20 cellular contexts compared by ENCODE assay signal in the genomic region with DNA sequence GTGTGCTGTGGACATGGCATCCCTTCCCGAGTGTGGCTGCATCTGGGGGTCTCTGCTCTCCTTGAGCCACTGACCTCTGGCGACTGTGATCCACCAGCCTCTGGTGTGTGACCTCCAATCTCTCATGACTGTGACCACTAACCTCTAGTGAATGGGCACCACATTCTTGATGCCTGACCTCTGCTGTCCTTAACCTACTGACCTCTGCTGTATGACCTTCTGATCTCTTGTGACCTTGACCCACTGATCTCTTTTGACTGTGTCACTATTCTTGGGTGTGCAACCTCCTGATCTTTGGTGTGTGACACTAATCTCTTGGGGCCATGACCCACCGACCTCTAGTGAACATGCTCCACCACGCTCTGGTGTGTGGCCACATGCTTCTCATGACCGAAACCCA. TPM values are rescaled to one million over a fixed set of nuclear protein-coding genes. Genes with fewer than 3 reads are reported as not detected.
A peak's percentile ranks its signal among the peaks of the same experiment; 100 is the strongest.
DNase-seq lines count a peak whose midpoint lies in the region; ATAC-seq, FAIRE-seq and TF ChIP-seq lines count a peak whose summit lies in the region.
"Had no signal": no experiment of that assay in that cellular context is flagged by ENCODE, and none has a peak within 500 bp of the region (broad histone marks: within the 10 kb centered on the region; RNA-seq: fewer than 3 reads in every experiment).

No MANE protein-coding gene starts in this region.

- no peak overlapping the region for H3K18ac ChIP-seq in H9 (ENCODE audit: insufficient read length, low read depth, low read length)
- no peak overlapping the region for H3K18ac ChIP-seq in neuronal stem cell (ENCODE audit: low read length)

- POLR2A ChIA-PET in RWPE1 (lab: Yijun Ruan, JAX; ENCODE audit: low non-redundant PET): no interaction called here

- no peaks in the 10 kb centered on the region for H3K9me3 Mint-ChIP-seq in H9
- H3K9me3 Mint-ChIP-seq: CD4-positive, alpha-beta T cell had no signal

- H3K36me3 ChIP-seq in bronchial epithelial cell (ENCODE audit: control insufficient read depth, insufficient read depth, low read length) (peaks cover 63% of the 10 kb centered on the region), neuronal stem cell (replicated peaks in 1 of 2; ENCODE audit: control insufficient read depth in 2 of 2, insufficient read depth in 2 of 2, low read length in 2 of 2) (peaks cover 65 to 89% of the 10 kb centered on the region in 2 donors), adrenal gland (replicated peaks in 1 of 2) (peaks cover 0 to 11% of the 10 kb centered on the region in 2 donors)

- H2BK20ac ChIP-seq in H9 (ENCODE audit: low read depth, low read length, poor library complexity, severe bottlenecking): no peak overlapping the region

- H3T11ph ChIP-seq in H9 (ENCODE audit: low read length): no peak overlapping the region

- H3K36me3 Mint-ChIP-seq in H9 (ENCODE audit: insufficient read depth in 1 of 3, low read depth in 3 of 3): peaks cover 23 to 75% (median 74%) of the 10 kb centered on the region in 3 experiments; a peak in 6 of 7 replicates

- H3K27ac Mint-ChIP-seq in H9: peak overlapping the region in 2 of 3 experiments; percentile 3 to 8; a peak in 2 of 7 replicates
- H3K27ac Mint-ChIP-seq: CD4-positive, alpha-beta T cell had no signal

- H3K4me3 ChIP-seq in bronchial epithelial cell (ENCODE audit: low read depth, low read length) (no peak overlapping the region), neuronal stem cell (ENCODE audit: low read length in 2 of 2) (no peak overlapping the region), adrenal gland (no peak overlapping the region)
- H3K4me3 ChIP-seq: HAP-1 had no signal

- no peak overlapping the region for H4K5ac ChIP-seq in H9 (ENCODE audit: insufficient read length, low read depth, low read length)

- no peak overlapping the region for H2BK12ac ChIP-seq in H9 (ENCODE audit: insufficient read length, low read depth, low read length)
- no peak overlapping the region for H2BK12ac ChIP-seq in neuronal stem cell (ENCODE audit: low read length)

- no peak for ATAC-seq in GM21360 (IDR thresholded peaks at IDR 0.05; ENCODE audit: unreplicated experiment)

- no peak overlapping the region for H4K91ac ChIP-seq in H9 (ENCODE audit: insufficient read length, low read depth, low read length)
- H4K91ac ChIP-seq in neuronal stem cell (ENCODE audit: low read depth, low read length, poor library complexity): no peak overlapping the region

- H4K8ac ChIP-seq in H9 (replicated peaks; ENCODE audit: insufficient read length, low read depth, low read length): no peak overlapping the region
- H4K8ac ChIP-seq in neuronal stem cell (ENCODE audit: low read depth, low read length): no peak overlapping the region

- H2BK15ac ChIP-seq in H9 (ENCODE audit: low read depth, low read length): no peak overlapping the region
- no peak overlapping the region for H2BK15ac ChIP-seq in neuronal stem cell (ENCODE audit: low read length)

- H3K9me3 ChIP-seq in H9 (ENCODE audit: control insufficient read depth, low read depth, low read length) (no peaks in the 10 kb centered on the region), neuronal stem cell (replicated peaks in 1 of 2; ENCODE audit: control insufficient read depth in 2 of 2, insufficient read depth in 1 of 2, low read depth in 1 of 2, low read length in 2 of 2) (peaks cover 0 to 4% of the 10 kb centered on the region in 2 donors), adrenal gland (replicated peaks in 1 of 3) (no peaks in the 10 kb centered on the region)
- H3K9me3 ChIP-seq: HAP-1 had no signal

- no peak for TF ChIP-seq CTCF in H9 (conservative IDR thresholded peaks at IDR 0.05)
- TF ChIP-seq CTCF in RWPE1 (conservative IDR thresholded peaks at IDR 0.05; ENCODE audit: low read depth): no peak
- no peak for TF ChIP-seq CTCF in bronchial epithelial cell (IDR thresholded peaks at IDR 0.05; ENCODE audit: insufficient read depth, low read length, severe bottlenecking)
- TF ChIP-seq CTCF in adrenal gland (IDR thresholded peaks at IDR 0.05): no peak

- H3K27ac ChIP-seq in H9 (ENCODE audit: insufficient read length, low read depth, low read length): no peak overlapping the region
- peak overlapping the region; percentile 34 for H3K27ac ChIP-seq in RWPE1
- no peak overlapping the region for H3K27ac ChIP-seq in neuronal stem cell (replicated peaks; ENCODE audit: low read length)
- no peak overlapping the region for H3K27ac ChIP-seq in adrenal gland
- H3K27ac ChIP-seq: C4-2B, HL-60 had no signal

- H3K56ac ChIP-seq in H9 (ENCODE audit: insufficient read length, low read depth, low read length): no peak overlapping the region

- H3K23ac ChIP-seq in H9 (ENCODE audit: insufficient read length, low read depth, low read length) (no peak overlapping the region), neuronal stem cell (ENCODE audit: low read depth, low read length, poor library complexity) (peak overlapping the region; percentile 11)

- H3K4me1 ChIP-seq in H9 (ENCODE audit: insufficient read depth, low read length): no peaks in the 10 kb centered on the region
- peaks cover 0 to 4% of the 10 kb centered on the region in 2 donors for H3K4me1 ChIP-seq in neuronal stem cell (ENCODE audit: control insufficient read depth in 2 of 2, insufficient read depth in 1 of 2, low read depth in 1 of 2, low read length in 2 of 2)
- peaks cover 6 to 8% of the 10 kb centered on the region in 2 donors for H3K4me1 ChIP-seq in adrenal gland (replicated peaks in 1 of 2)
- H3K4me1 ChIP-seq: HAP-1 had no signal

- H2AFZ ChIP-seq in H9 (ENCODE audit: low read length): no peak overlapping the region
- no peak overlapping the region for H2AFZ ChIP-seq in neuronal stem cell (ENCODE audit: low read length)

- no peaks in the 10 kb centered on the region for H3K4me1 Mint-ChIP-seq in H9

- no peak overlapping the region for H3K4me3 Mint-ChIP-seq in H9
- H3K4me3 Mint-ChIP-seq: CD4-positive, alpha-beta T cell had no signal

- H3K79me2 ChIP-seq in H9 (ENCODE audit: insufficient read depth, low read length): no peaks in the 10 kb centered on the region

- FAIRE-seq in bronchial epithelial cell (lab: Jason Lieb, UNC): peak; percentile 70
- FAIRE-seq: A204.1, GM12892, GM18507 had no signal

- H3K9ac ChIP-seq in H9 (ENCODE audit: extremely low read depth, insufficient read length, low read length): no peak overlapping the region
- no peak overlapping the region for H3K9ac ChIP-seq in neuronal stem cell (ENCODE audit: low read depth, low read length, poor library complexity)

- no peak overlapping the region for H3K4ac ChIP-seq in H9 (ENCODE audit: low read depth, low read length)
- no peak overlapping the region for H3K4ac ChIP-seq in neuronal stem cell (ENCODE audit: low read length)

- WGBS in H9 (ENCODE audit: extremely low coverage, insufficient read length, low lambda C conversion rate): no CpG with 5 or more reads among the region's 5 CpGs
- no CpG with 5 or more reads among the region's 5 CpGs for WGBS in neuronal stem cell (ENCODE audit: extremely low coverage in 2 of 2, insufficient read length in 2 of 2, insufficient replicate concordance in 1 of 2), 2 donors
- WGBS in adrenal gland, 4 donors: 89 to 97% (median 93%) methylated on average over 3 to 5 of the region's 5 CpGs

- no peak overlapping the region for H3K4me2 ChIP-seq in H9 (ENCODE audit: insufficient read depth, insufficient read length, low read length)
- H3K4me2 ChIP-seq in neuronal stem cell (ENCODE audit: insufficient read depth, low read length, poor library complexity, severe bottlenecking): no peak overlapping the region

- H3K27me3 ChIP-seq in H9 (ENCODE audit: insufficient read depth, low read length) (no peaks in the 10 kb centered on the region), bronchial epithelial cell (ENCODE audit: control insufficient read depth, insufficient read depth, low read length) (no peaks in the 10 kb centered on the region), neuronal stem cell (ENCODE audit: control insufficient read depth in 3 of 3, insufficient read depth in 3 of 3, low read depth in 1 of 3, low read length in 3 of 3) (no peaks in the 10 kb centered on the region), adrenal gland (no peaks in the 10 kb centered on the region)

- no peaks in the 10 kb centered on the region for H3K23me2 ChIP-seq in H9 (ENCODE audit: insufficient read length, low read depth, low read length, poor library complexity, severe bottlenecking)

- no peak overlapping the region for H2BK120ac ChIP-seq in H9 (ENCODE audit: low read depth, low read length, poor library complexity, severe bottlenecking)
- no peak overlapping the region for H2BK120ac ChIP-seq in neuronal stem cell (ENCODE audit: low read depth, low read length)

- no peak for DNase-seq in H9
- no peak for DNase-seq in RWPE1 (ENCODE audit: low spot score)
- DNase-seq in bronchial epithelial cell (ENCODE audit: low read depth): no peak
- DNase-seq in neuronal stem cell (ENCODE audit: low spot score): no peak
- DNase-seq in adrenal gland: no peak
- DNase-seq in occipital lobe (lab: John Stamatoyannopoulos, UW): no peak
- DNase-seq in HuH-7.5 (ENCODE audit: low spot score): no peak
- DNase-seq: AML-193; CD4-positive, alpha-beta T cell; DMS153; DMS79; GDM1; GOT3 had no signal

- H3K14ac ChIP-seq in H9 (ENCODE audit: insufficient read depth, low read length) (no peak overlapping the region), neuronal stem cell (ENCODE audit: low read length) (no peak overlapping the region)

- intact Hi-C loops in adrenal gland (cut with DNase I): no loop called here

- H3K79me1 ChIP-seq in H9 (ENCODE audit: insufficient read depth, low read depth, low read length, poor library complexity, severe bottlenecking): no peaks in the 10 kb centered on the region
- peaks cover 6% of the 10 kb centered on the region for H3K79me1 ChIP-seq in neuronal stem cell (ENCODE audit: low read depth, low read length)

- H2AK5ac ChIP-seq in H9 (ENCODE audit: insufficient read length, low read length) (no peak overlapping the region), neuronal stem cell (ENCODE audit: low read depth, low read length) (no peak overlapping the region)

- no peak overlapping the region for H2BK5ac ChIP-seq in H9 (ENCODE audit: insufficient read length, low read length)
- no peak overlapping the region for H2BK5ac ChIP-seq in neuronal stem cell (ENCODE audit: low read length)

- CTCF ChIA-PET in RWPE1 (lab: Yijun Ruan, JAX): no interaction called here

- TF ChIP-seq POLR2A in adrenal gland (IDR thresholded peaks at IDR 0.05): no peak

- H3K27me3 Mint-ChIP-seq in H9 (ENCODE audit: low read depth): no peaks in the 10 kb centered on the region
- H3K27me3 Mint-ChIP-seq: CD4-positive, alpha-beta T cell had no signal

- peaks cover 2% of the 10 kb centered on the region for H4K20me1 ChIP-seq in H9 (ENCODE audit: control insufficient read depth, insufficient read depth, insufficient read length)

RNA-seq across cellular contexts. Expression of gene KDM4A, which starts 45.8 kb away (rescaled TPM):
- 77.9 and 81.7 TPM in 2 replicates for total RNA-seq in H9 (2021)
- 34.5 and 37.4 TPM in 2 replicates for total RNA-seq in bronchial epithelial cell
- polyA plus RNA-seq in neuronal stem cell (2013, experiment 1 of 2): 24.5 TPM
- polyA plus RNA-seq in neuronal stem cell (2013, experiment 2 of 2): 25.1 TPM
- total RNA-seq in adrenal gland: 10 to 100 TPM; 37.0 to 73.8 (median 52.3) TPM
- polyA plus RNA-seq in adrenal gland: 10 to 100 TPM; 15.1 to 36.2 (median 17.9) TPM
- 51.2 TPM for total RNA-seq in occipital lobe
